Comparison of ENCODE assay signal across 1 cellular context in the genomic region with DNA sequence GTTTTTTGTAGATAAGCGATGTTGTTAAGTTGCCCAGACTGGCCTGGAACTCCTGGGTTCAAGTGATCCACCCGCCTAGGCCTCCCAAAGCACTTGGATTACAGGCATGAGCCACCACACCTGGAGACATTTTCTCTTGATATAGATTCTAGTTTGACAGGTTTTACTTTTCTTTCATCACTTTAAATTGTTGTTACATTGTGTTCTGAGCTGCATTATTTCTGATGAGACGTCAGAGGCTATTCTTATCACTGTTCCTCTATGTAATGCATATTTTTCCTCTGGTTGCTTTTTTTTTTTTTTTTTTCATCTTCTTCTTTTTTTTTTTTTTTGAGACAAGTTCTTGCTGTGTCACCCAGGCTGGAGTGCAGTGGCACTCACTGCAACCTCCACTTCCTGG.
TF ChIP-seq lines count a peak whose summit lies in the region.

No MANE protein-coding gene starts in this region.

TF ChIP-seq in GM23338, 12 proteins besides CTCF, POLR2A, EP300 and RAD21 (continued from another document):
- TF ChIP-seq ZNF462 (CRISPR knock-in tag; IDR thresholded peaks at IDR 0.05) (no peak), EZH2phosphoT487 (IDR thresholded peaks at IDR 0.05; ENCODE audit: unreplicated experiment) (no peak), POLR2AphosphoS5 (IDR thresholded peaks at IDR 0.05; ENCODE audit: low read depth) (no peak)
